ENCODE assay signal across 1 cellular context in genomic region chr2:27370026-27370815, GRCh38.
TF ChIP-seq lines count a peak whose summit lies in the region.

Gene EIF2B4, minus strand, starts transcription at chr2:27370338. Its CDS starts 24 bp downstream, at chr2:27370314.
Gene SNX17, plus strand, starts transcription at chr2:27370616. Its CDS starts 128 bp downstream, at chr2:27370744.

TF ChIP-seq in HepG2, 621 proteins besides CTCF, POLR2A, EP300 and RAD21 (continued from another document and continues in another):
- TF ChIP-seq ZNF275 (CRISPR knock-in tag; IDR thresholded peaks at IDR 0.05; ENCODE audit: borderline replicate concordance) (peak; percentile 99), ZBTB20 (CRISPR knock-in tag; IDR thresholded peaks at IDR 0.05; ENCODE audit: borderline replicate concordance, low read depth) (peak; percentile 82; the same call in 1 of the 2 replicates), KMT2B (CRISPR knock-in tag; IDR thresholded peaks at IDR 0.05) (peak; percentile 92), TCF7 (IDR thresholded peaks at IDR 0.05; ENCODE audit: low read depth) (peak; percentile 96), EZH2 (conservative IDR thresholded peaks at IDR 0.05; ENCODE audit: low read depth, low read length) (no peak), TRIM22 (IDR thresholded peaks at IDR 0.05) (no peak), IKZF4 (CRISPR knock-in tag; IDR thresholded peaks at IDR 0.05; ENCODE audit: borderline replicate concordance, low read depth, not compliant biosample characterization) (peak; percentile 97), ZNF598 (CRISPR knock-in tag; IDR thresholded peaks at IDR 0.05; ENCODE audit: borderline replicate concordance) (peak; percentile 65; the same call in 1 of the 2 replicates), FOXJ3 (CRISPR knock-in tag; IDR thresholded peaks at IDR 0.05; ENCODE audit: borderline replicate concordance) (peak; percentile 89; the same call in 1 of the 2 replicates), CEBPB (IDR thresholded peaks at IDR 0.05; ENCODE audit: borderline replicate concordance, low read depth, low read length) (peak; percentile 78), NFE2L1 (CRISPR knock-in tag; IDR thresholded peaks at IDR 0.05; ENCODE audit: borderline replicate concordance) (no peak), TRAFD1 (CRISPR knock-in tag; IDR thresholded peaks at IDR 0.05; ENCODE audit: borderline replicate concordance) (peak; percentile 95; the same call in 1 of the 2 replicates), SAP130 (CRISPR knock-in tag; IDR thresholded peaks at IDR 0.05; ENCODE audit: low read depth) (peak; percentile 97), YEATS2 (CRISPR knock-in tag; IDR thresholded peaks at IDR 0.05; ENCODE audit: borderline replicate concordance) (peak; percentile 95), ZNF407 (CRISPR knock-in tag; IDR thresholded peaks at IDR 0.05; ENCODE audit: not compliant biosample characterization) (peak; percentile 93), ZNF513 (CRISPR knock-in tag; conservative IDR thresholded peaks at IDR 0.05) (0 out of 2 replicates have a peak, but pooled peaks have one; percentile 29), SATB2 (CRISPR knock-in tag; IDR thresholded peaks at IDR 0.05) (peak; percentile 23; the same call in 1 of the 2 replicates), PCBP2 (optimal IDR thresholded peaks at IDR 0.05; ENCODE audit: low read depth, low read length, poor library complexity, severe bottlenecking) (no peak), TOPORS (CRISPR knock-in tag; IDR thresholded peaks at IDR 0.05) (peak; percentile 76), RFXAP (CRISPR knock-in tag; IDR thresholded peaks at IDR 0.05; ENCODE audit: borderline replicate concordance) (peak; percentile 97), ZNF597 (CRISPR knock-in tag; IDR thresholded peaks at IDR 0.05) (0 out of 2 replicates have a peak, but pooled peaks have one; percentile 96), ZNF354B (CRISPR knock-in tag; IDR thresholded peaks at IDR 0.05) (no peak; the same call in none of the 2 replicates), SP5 (CRISPR knock-in tag; IDR thresholded peaks at IDR 0.05; ENCODE audit: borderline replicate concordance, low read depth) (peak; percentile 68), ZNF329 (CRISPR knock-in tag; IDR thresholded peaks at IDR 0.05; ENCODE audit: low read depth) (peak; percentile 57), ZNF75D (CRISPR knock-in tag; IDR thresholded peaks at IDR 0.05; ENCODE audit: borderline replicate concordance) (no peak), CREB3 (CRISPR knock-in tag; IDR thresholded peaks at IDR 0.05) (0 out of 2 replicates have a peak, but pooled peaks have one; percentile 24), TP53 (CRISPR knock-in tag; conservative IDR thresholded peaks at IDR 0.05) (peak; percentile 92), TOE1 (CRISPR knock-in tag; IDR thresholded peaks at IDR 0.05) (peak; percentile 88), GATA4 (IDR thresholded peaks at IDR 0.05; ENCODE audit: borderline replicate concordance, low read depth) (no peak), ZNF574 (CRISPR knock-in tag; IDR thresholded peaks at IDR 0.05) (peak; percentile 99), ZNF550 (CRISPR knock-in tag; IDR thresholded peaks at IDR 0.05; ENCODE audit: borderline replicate concordance) (peak; percentile 33; the same call in 1 of the 2 replicates), ZNF12 (CRISPR knock-in tag; IDR thresholded peaks at IDR 0.05) (peak; percentile 73; the same call in 1 of the 2 replicates), PHF8 (CRISPR knock-in tag; IDR thresholded peaks at IDR 0.05) (peak; percentile 99), GTF3A (CRISPR knock-in tag; conservative IDR thresholded peaks at IDR 0.05) (peak; percentile 98), HNF4G (IDR thresholded peaks at IDR 0.05; ENCODE audit: borderline replicate concordance, low read depth, low read length) (peak; percentile 38; the same call in 1 of the 2 replicates), HNF4G (CRISPR knock-in tag; IDR thresholded peaks at IDR 0.05; ENCODE audit: borderline replicate concordance, low read depth) (peak; percentile 69), BHLHE40 (IDR thresholded peaks at IDR 0.05; ENCODE audit: low read length) (no peak; the same call in none of the 2 replicates), ZFY (CRISPR knock-in tag; IDR thresholded peaks at IDR 0.05) (peak; percentile 100), PRMT3 (CRISPR knock-in tag; IDR thresholded peaks at IDR 0.05; ENCODE audit: borderline replicate concordance, low read depth) (0 out of 2 replicates have a peak, but pooled peaks have one; percentile 67)
